Comparison of ENCODE assay signal across 14 cellular contexts in genomic region chr3:61725851-61726333, GRCh38.
A peak's percentile ranks its signal among the peaks of the same experiment; 100 is the strongest.
DNase-seq lines count a peak whose midpoint lies in the region; ATAC-seq and TF ChIP-seq lines count a peak whose summit lies in the region.
"Had no signal": no experiment of that assay in that cellular context is flagged by ENCODE, and none has a peak within 500 bp of the region (broad histone marks: within the 10 kb centered on the region; RNA-seq: fewer than 3 reads in every experiment).

No MANE protein-coding gene starts in this region.

- no peaks in the 10 kb centered on the region for H3K4me1 ChIP-seq in foreskin keratinocyte

- H3K36me3 Mint-ChIP-seq in nephron progenitor cell (ENCODE audit: low read depth): peaks cover 36% of the 10 kb centered on the region

- no peak overlapping the region for H3K4me3 Mint-ChIP-seq in nephron progenitor cell
- H3K4me3 Mint-ChIP-seq: activated naive CD4-positive, alpha-beta T cell treated with anti-CD3 and anti-CD28 coated beads for 36 hours; naive B cell had no signal

- DNase-seq in GM03348 (ENCODE audit: low spot score): peak; percentile 10
- peak; percentile 70 for DNase-seq in RPMI7951 (ENCODE audit: low read depth)
- DNase-seq in foreskin keratinocyte: peak in 1 of 2 donors; percentile 42
- no peak for DNase-seq in nephron progenitor cell
- DNase-seq in middle frontal gyrus (ENCODE audit: extremely low spot score, low spot score): no peak
- DNase-seq: activated CD4-positive, CD25-positive, alpha-beta regulatory T cell treated with anti-CD3 and anti-CD28 coated beads, Interleukin-2, amount 50 U/mL, for 72 hours; activated naive CD4-positive, alpha-beta T cell treated with anti-CD3 and anti-CD28 coated beads for 36 hours; naive B cell; PC-9; transverse colon had no signal

- ATAC-seq in foreskin keratinocyte: peak; percentile 12
- no peak for ATAC-seq in GM21825 (IDR thresholded peaks at IDR 0.05; ENCODE audit: unreplicated experiment)
- no peak for ATAC-seq in HG03108 (IDR thresholded peaks at IDR 0.05; ENCODE audit: unreplicated experiment)
- no peak for ATAC-seq in GM18858 (IDR thresholded peaks at IDR 0.05; ENCODE audit: unreplicated experiment)

- peak overlapping the region; percentile 90 for H3K27ac Mint-ChIP-seq in nephron progenitor cell
- H3K27ac Mint-ChIP-seq: activated naive CD4-positive, alpha-beta T cell treated with anti-CD3 and anti-CD28 coated beads for 36 hours; naive B cell had no signal

- H3K27me3 Mint-ChIP-seq in nephron progenitor cell (ENCODE audit: low read depth, poor library complexity): peaks cover 6% of the 10 kb centered on the region
- H3K27me3 Mint-ChIP-seq: naive B cell had no signal

- H3K27ac ChIP-seq in foreskin keratinocyte: no peak overlapping the region
- H3K27ac ChIP-seq: esophagus muscularis mucosa, PC-9, transverse colon had no signal

- TF ChIP-seq CTCF in foreskin keratinocyte (conservative IDR thresholded peaks at IDR 0.05): no peak
- TF ChIP-seq CTCF in nephron progenitor cell (IDR thresholded peaks at IDR 0.05): no peak

- H3K4me1 Mint-ChIP-seq in nephron progenitor cell: peaks cover 53% of the 10 kb centered on the region
- H3K4me1 Mint-ChIP-seq: naive B cell had no signal

- H3K9me3 Mint-ChIP-seq in nephron progenitor cell: peaks cover 14% of the 10 kb centered on the region

- H3K27me3 ChIP-seq in foreskin keratinocyte: no peaks in the 10 kb centered on the region
- H3K27me3 ChIP-seq: esophagus muscularis mucosa, transverse colon had no signal

Comparison
In these comparisons a context has a peak if more than half of its experiments do, and no peak if none do; other contexts are left out.
1. DNase-seq: peak in GM03348 (single experiment) and RPMI7951 (single experiment); none in nephron progenitor cell (single experiment) and middle frontal gyrus (single experiment).